Comparison of ENCODE assay signal across 14 cellular contexts in genomic region chr10:104640339-104641149, GRCh38. TPM values are rescaled to one million over a fixed set of nuclear protein-coding genes. Genes with fewer than 3 reads are reported as not detected.
DNase-seq lines count a peak whose midpoint lies in the region; ATAC-seq and TF ChIP-seq lines count a peak whose summit lies in the region.
"Had no signal": no experiment of that assay in that cellular context is flagged by ENCODE, and none has a peak within 500 bp of the region (broad histone marks: within the 10 kb centered on the region; RNA-seq: fewer than 3 reads in every experiment).

No MANE protein-coding gene starts in this region.

- peak overlapping the region; percentile 88 to 94 (median 91) for H3K4me3 Mint-ChIP-seq in brain

- no peak for TF ChIP-seq POLR2A in testis (IDR thresholded peaks at IDR 0.05)

- H3K4me3 ChIP-seq in cardiac muscle cell (peak overlapping the region; percentile 91), right atrium auricular region (peak overlapping the region in 1 of 2 donors; percentile 33), testis (peak overlapping the region; percentile 34 to 43)

- peaks cover 40% of the 10 kb centered on the region for H3K4me1 Mint-ChIP-seq in brain

- TF ChIP-seq CTCF in cardiac muscle cell (IDR thresholded peaks at IDR 0.05; ENCODE audit: low read depth, low read length) (no peak), right atrium auricular region (IDR thresholded peaks at IDR 0.05) (no peak), brain (conservative IDR thresholded peaks at IDR 0.05) (peak in 1 of 2 experiments; percentile 49), testis (IDR thresholded peaks at IDR 0.05) (no peak)

- ATAC-seq in left lobe of liver, result peak; percentile 75
- ATAC-seq: left colon, pancreas had no signal

- no peaks in the 10 kb centered on the region for H3K36me3 ChIP-seq in cardiac muscle cell
- no peaks in the 10 kb centered on the region for H3K36me3 ChIP-seq in right atrium auricular region
- no peaks in the 10 kb centered on the region for H3K36me3 ChIP-seq in testis (ENCODE audit: low read depth, missing control alignments)
- H3K36me3 ChIP-seq: pancreas had no signal

- H3K27ac ChIP-seq in cardiac muscle cell (no peak overlapping the region), right atrium auricular region (no peak overlapping the region), testis (no peak overlapping the region)
- H3K27ac ChIP-seq: epithelial cell of prostate, pancreas had no signal

- intact Hi-C loops in testis (cut with DNase I; ENCODE audit: low total_unique reads), result no loop called here

- peak in 1 of 2 donors; percentile 63 for DNase-seq in cardiac muscle cell (ENCODE audit: low read depth in 1 of 2, low spot score in 1 of 2)
- DNase-seq in right atrium auricular region (ENCODE audit: low spot score), result no peak
- DNase-seq in left lobe of liver (ENCODE audit: low spot score), result no peak
- no peak for DNase-seq in testis
- DNase-seq in AG20443 (ENCODE audit: low spot score), result no peak
- no peak for DNase-seq in NCI-H2029 treated with DMSO at 0.1 percent for 48 hours (lab: John Stamatoyannopoulos, UW)
- DNase-seq in HT-29 (ENCODE audit: low spot score), result no peak
- DNase-seq: AML-193, aorta, left colon, T-helper 9 cell had no signal

- no peaks in the 10 kb centered on the region for H3K9me3 ChIP-seq in cardiac muscle cell (ENCODE audit: low read depth)
- no peaks in the 10 kb centered on the region for H3K9me3 ChIP-seq in right atrium auricular region
- no peaks in the 10 kb centered on the region for H3K9me3 ChIP-seq in testis
- H3K9me3 ChIP-seq: pancreas had no signal

- H3K27me3 Mint-ChIP-seq in brain, result peaks cover 81% of the 10 kb centered on the region

- 0 to 2% methylated on average over 23 to 40 of the region's 77 CpGs for WGBS in testis, 2 donors

- H3K27ac Mint-ChIP-seq in brain, result peak overlapping the region in 3 of 5 experiments; percentile 42 to 92 (median 84)

- no peaks in the 10 kb centered on the region for H3K36me3 Mint-ChIP-seq in brain

- H3K4me1 ChIP-seq in cardiac muscle cell (ENCODE audit: low read depth) (no peaks in the 10 kb centered on the region), right atrium auricular region (peaks cover 0 to 25% of the 10 kb centered on the region in 2 donors), testis (peaks cover 4% of the 10 kb centered on the region)
- H3K4me1 ChIP-seq: pancreas had no signal

- peaks cover 0 to 5% (median 0%) of the 10 kb centered on the region in 5 experiments for H3K9me3 Mint-ChIP-seq in brain

- H3K27me3 ChIP-seq in cardiac muscle cell (peaks cover 55% of the 10 kb centered on the region), right atrium auricular region (peaks cover 0 to 7% of the 10 kb centered on the region in 2 donors), testis (no peaks in the 10 kb centered on the region)

RNA-seq across cellular contexts. Expression of gene SORCS3, which starts 0.5 kb away (rescaled TPM):
- total RNA-seq in cardiac muscle cell (12.2 and 29.1 TPM in 2 replicates), right atrium auricular region (under 1 TPM in 1 of 2 donors, not detected in 1; 0.07 TPM), left lobe of liver (not detected), testis (1 to 10 TPM; 1.3 to 1.7 TPM)
- polyA plus RNA-seq in cardiac muscle cell (9.3 and 14.3 TPM in 2 replicates), brain (ENCODE audit: insufficient read depth, low read depth, low replicate concordance) (0.88 TPM), testis (ENCODE audit: insufficient read depth, low read depth, low replicate concordance) (2.2 TPM)
- not detected in 2 replicates for total RNA-seq in HT-29 (2014; rRNA removed; shearing (Covaris generic))
- total RNA-seq: pancreas had no signal
- polyA plus RNA-seq: aorta had no signal
